8 cellular contexts compared by ENCODE assay signal in genomic region chr12:107912421-107913004, GRCh38.
A peak's percentile ranks its signal among the peaks of the same experiment; 100 is the strongest.
DNase-seq lines count a peak whose midpoint lies in the region; ATAC-seq lines count a peak whose summit lies in the region.

No MANE protein-coding gene starts in this region.

- peaks cover 20% of the 10 kb centered on the region for H3K27me3 ChIP-seq in iPS-18a (ENCODE audit: control insufficient read depth, insufficient read depth, low read length)

- ATAC-seq in HG03175 (IDR thresholded peaks at IDR 0.05; ENCODE audit: unreplicated experiment), result peak; percentile 59
- no peak for ATAC-seq in GM19467 (IDR thresholded peaks at IDR 0.05; ENCODE audit: unreplicated experiment)

- no peak overlapping the region for H3K27ac ChIP-seq in iPS-18a (ENCODE audit: low read length)

- DNase-seq in NCI-H2227 (lab: John Stamatoyannopoulos, UW; ENCODE audit: unreplicated experiment) (peak; percentile 36), NCI-H2227 treated with DMSO at 0.1 percent for 48 hours (lab: John Stamatoyannopoulos, UW) (no peak), T-helper 1 cell (peak in 3 of 5 donors; percentile 33 to 58 (median 44)), anterior cingulate cortex (lab: John Stamatoyannopoulos, UW) (peak in 40 of 58 donors; percentile 2 to 81 (median 31))
- DNase-seq in stimulated activated CD4-positive, alpha-beta T cell treated with anti-CD3 and anti-CD28 coated beads, Interleukin-1b, Interleukin-23, amount 100 ng/mL, for 24 hours (ENCODE audit: low read depth in 4 of 4, low spot score in 1 of 4), result peak; percentile 25 to 52 (median 40)

- no peaks in the 10 kb centered on the region for H3K4me1 ChIP-seq in iPS-18a (ENCODE audit: control insufficient read depth, low read depth, low read length)

- no peaks in the 10 kb centered on the region for H3K9me3 ChIP-seq in iPS-18a (ENCODE audit: control insufficient read depth, low read depth, low read length)

- peak overlapping the region; percentile 71 for H3K4me3 ChIP-seq in iPS-18a (ENCODE audit: low read length)

- H3K9ac ChIP-seq in iPS-18a (ENCODE audit: low read length), result no peak overlapping the region

- no peaks in the 10 kb centered on the region for H3K36me3 ChIP-seq in iPS-18a (ENCODE audit: control insufficient read depth, low read depth, low read length)
